9 cellular contexts compared by ENCODE assay signal in genomic region chr22:46066691-46067090, GRCh38.
A peak's percentile ranks its signal among the peaks of the same experiment; 100 is the strongest.
DNase-seq lines count a peak whose midpoint lies in the region; ATAC-seq and TF ChIP-seq lines count a peak whose summit lies in the region.
"Had no signal": no experiment of that assay in that cellular context is flagged by ENCODE, and none has a peak within 500 bp of the region (broad histone marks: within the 10 kb centered on the region; RNA-seq: fewer than 3 reads in every experiment).

No MANE protein-coding gene starts in this region.

- H3K36me3 ChIP-seq in colonic mucosa (no peaks in the 10 kb centered on the region), MM.1S (replicated peaks; ENCODE audit: insufficient read depth, low read length) (no peaks in the 10 kb centered on the region)

- ATAC-seq in naive B cell (ENCODE audit: low read depth in 2 of 2): no peak
- ATAC-seq in GM21737 (IDR thresholded peaks at IDR 0.05; ENCODE audit: unreplicated experiment): no peak

- no peaks in the 10 kb centered on the region for H3K9me3 Mint-ChIP-seq in naive B cell

- peaks cover 49% of the 10 kb centered on the region for H3K79me2 ChIP-seq in MM.1S (ENCODE audit: low read length)

- intact Hi-C loops in colonic mucosa (cut with DNase I): no loop called here

- no peaks in the 10 kb centered on the region; the same call in 1 of the 2 replicates for H3F3A ChIP-seq in MM.1S (ENCODE audit: insufficient read depth, low read length)

- no peaks in the 10 kb centered on the region for H3K27me3 Mint-ChIP-seq in naive B cell

- H3K4me2 ChIP-seq in MM.1S (ENCODE audit: low read depth, low read length): no peak overlapping the region
- H3K4me2 ChIP-seq: KMS-11 had no signal

- H3K36me3 Mint-ChIP-seq in naive B cell: no peaks in the 10 kb centered on the region

- H3K4me3 ChIP-seq in colonic mucosa (peak overlapping the region; percentile 1), MM.1S (ENCODE audit: low read length) (no peak overlapping the region)

- no peak for TF ChIP-seq CTCF in C4-2B (conservative IDR thresholded peaks at IDR 0.05)
- no peak for TF ChIP-seq CTCF in colonic mucosa (IDR thresholded peaks at IDR 0.05)
- no peak for TF ChIP-seq CTCF in MM.1S (IDR thresholded peaks at IDR 0.05; ENCODE audit: low read length)

- H2AFZ ChIP-seq in MM.1S (ENCODE audit: low read length): no peak overlapping the region

- H3K9ac ChIP-seq in colonic mucosa (ENCODE audit: low read depth in 2 of 2, low read length in 2 of 2): peak overlapping the region; percentile 52 to 85
- H3K9ac ChIP-seq in MM.1S (ENCODE audit: low read length): no peak overlapping the region
- H3K9ac ChIP-seq: KMS-11 had no signal

- peak; percentile 62 for DNase-seq in M059J (ENCODE audit: low read depth)
- DNase-seq in colonic mucosa: peak; percentile 70
- DNase-seq in naive B cell: no peak
- DNase-seq in MM.1S: no peak
- no peak for DNase-seq in T1000 (lab: John Stamatoyannopoulos, UW)
- DNase-seq in NCI-H2227 treated with DMSO at 0.1 percent for 48 hours (lab: John Stamatoyannopoulos, UW): no peak

- H3K27ac ChIP-seq in C4-2B (peak overlapping the region; percentile 95), colonic mucosa (peak overlapping the region; percentile 99), MM.1S (ENCODE audit: low read length) (no peak overlapping the region)
- H3K27ac ChIP-seq: KMS-11 had no signal

- H3K4me3 Mint-ChIP-seq in naive B cell: peak overlapping the region in 2 of 8 donors; percentile 1 to 66

- H3K27ac Mint-ChIP-seq in naive B cell: peak overlapping the region in 5 of 6 donors; percentile 26 to 87 (median 69)

- no peaks in the 10 kb centered on the region for H4K20me1 ChIP-seq in MM.1S (ENCODE audit: insufficient read depth, low read length)

- peaks cover 38 to 45% (median 45%) of the 10 kb centered on the region in 3 donors for H3K4me1 Mint-ChIP-seq in naive B cell

- no peaks in the 10 kb centered on the region for H3K9me3 ChIP-seq in colonic mucosa
- H3K9me3 ChIP-seq in MM.1S (replicated peaks; ENCODE audit: insufficient read depth, low read length): no peaks in the 10 kb centered on the region

- H3K4me1 ChIP-seq in colonic mucosa: peaks cover 14% of the 10 kb centered on the region
- no peaks in the 10 kb centered on the region for H3K4me1 ChIP-seq in MM.1S (ENCODE audit: low read length)

- H3K9me2 ChIP-seq in MM.1S (replicated peaks; ENCODE audit: insufficient read depth, low read length): no peaks in the 10 kb centered on the region

- no peaks in the 10 kb centered on the region for H3K27me3 ChIP-seq in colonic mucosa
- H3K27me3 ChIP-seq in MM.1S (replicated peaks; ENCODE audit: insufficient read depth, low read length): no peaks in the 10 kb centered on the region

Comparison
In these comparisons a context has a peak if more than half of its experiments do, and no peak if none do; other contexts are left out.
1. DNase-seq: peak in M059J (single experiment) and colonic mucosa (single experiment); none in naive B cell (single experiment), MM.1S (single experiment), T1000 (single experiment) and NCI-H2227 treated with DMSO at 0.1 percent for 48 hours (single experiment).